In the genomic region with DNA sequence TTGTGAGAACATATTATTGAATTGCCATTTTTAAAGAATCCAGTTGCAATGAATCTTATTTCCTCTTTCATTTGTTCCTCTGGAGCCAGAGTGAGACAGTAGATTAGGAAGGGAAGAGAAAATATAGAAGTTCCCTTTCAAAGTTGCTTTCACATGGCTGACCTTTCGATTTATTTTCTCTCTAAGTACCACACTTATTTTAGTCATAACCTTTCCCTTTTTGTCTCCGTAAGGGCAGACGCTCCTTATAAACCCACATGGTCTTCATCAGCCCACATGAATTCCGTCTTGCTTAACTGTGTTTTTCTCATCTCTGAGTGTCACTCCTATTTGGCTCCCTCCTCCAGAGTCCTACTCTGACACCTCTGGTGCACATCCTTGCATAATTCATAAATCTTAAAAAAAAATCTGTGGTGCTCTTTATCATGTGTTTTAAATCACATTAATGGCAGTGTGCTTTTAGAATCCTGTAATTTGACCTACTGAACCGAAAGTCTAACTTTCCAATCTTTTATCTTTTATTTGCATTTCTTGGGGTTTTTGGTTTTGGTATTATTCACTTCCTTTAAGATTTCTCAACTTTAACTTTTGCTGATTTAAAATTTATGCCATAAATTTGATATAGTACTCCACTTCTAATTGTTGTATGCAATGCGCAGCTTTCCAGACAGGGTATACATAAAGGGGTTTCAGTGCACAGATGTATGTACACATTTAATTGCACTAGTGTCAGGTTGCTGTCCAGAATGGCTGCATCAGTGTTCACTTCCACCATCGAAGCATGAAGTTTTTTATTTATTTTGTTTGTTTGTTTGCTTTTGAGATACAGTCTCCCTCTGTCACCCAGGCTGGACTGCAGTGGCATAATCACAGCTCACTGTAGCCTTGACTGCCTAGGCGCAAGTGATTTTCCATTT, we compare ENCODE assay signal across 9 cellular contexts. TPM values are rescaled to one million over a fixed set of nuclear protein-coding genes. Genes with fewer than 3 reads are reported as not detected.
A peak's percentile ranks its signal among the peaks of the same experiment; 100 is the strongest.
DNase-seq lines count a peak whose midpoint lies in the region; ATAC-seq and TF ChIP-seq lines count a peak whose summit lies in the region.
"Had no signal": no experiment of that assay in that cellular context is flagged by ENCODE, and none has a peak within 500 bp of the region (broad histone marks: within the 10 kb centered on the region; RNA-seq: fewer than 3 reads in every experiment).

No MANE protein-coding gene starts in this region.

- H3K9me3 ChIP-seq in DOHH2 (ENCODE audit: control insufficient read depth, insufficient read depth, low read length) = peaks cover 6% of the 10 kb centered on the region
- no peaks in the 10 kb centered on the region for H3K9me3 ChIP-seq in OCI-LY7 (ENCODE audit: low read length)

- H3K9me2 ChIP-seq in DOHH2 (replicated peaks; ENCODE audit: control insufficient read depth, low read length) (no peaks in the 10 kb centered on the region), OCI-LY7 (ENCODE audit: insufficient read depth, low read length) (no peaks in the 10 kb centered on the region)

- no peak for DNase-seq in OCI-LY7 (ENCODE audit: low spot score)
- DNase-seq in fibroblast of the aortic adventitia (ENCODE audit: low read depth) = peak; percentile 26
- no peak for DNase-seq in lower leg skin (ENCODE audit: low spot score in 2 of 2)
- DNase-seq in NCI-H2107 (lab: John Stamatoyannopoulos, UW) = no peak
- no peak for DNase-seq in NCI-H524 treated with DMSO at 0.1 percent for 48 hours (lab: John Stamatoyannopoulos, UW)
- DNase-seq: T-helper 9 cell had no signal

- H3K79me2 ChIP-seq in DOHH2 (ENCODE audit: control insufficient read depth, low read length) (peaks cover 9% of the 10 kb centered on the region), OCI-LY7 (ENCODE audit: insufficient read depth, low read depth, low read length) (no peaks in the 10 kb centered on the region)

- POLR2A ChIA-PET in OCI-LY7 (lab: Charles Lee) = interaction anchor here (0.6 to 1.3 kb wide), 4 partner anchors 83 to 190 kb away, joined by 3 to 6 read pairs (median 4); no protein-coding TSS in a partner anchor

- CTCF ChIA-PET in OCI-LY7 (lab: Charles Lee; ENCODE audit: unreplicated experiment) = no interaction called here

- intact Hi-C loops in OCI-LY7 (cut with micrococcal nuclease; ENCODE audit: unreplicated experiment) (no loop called here), lower leg skin (cut with DNase I; ENCODE audit: low total_unique reads) (no loop called here)

- ATAC-seq in GM21529 (IDR thresholded peaks at IDR 0.05; ENCODE audit: unreplicated experiment) = peak; percentile 45
- ATAC-seq in HG03045 (IDR thresholded peaks at IDR 0.05; ENCODE audit: unreplicated experiment) = no peak

- no peak for TF ChIP-seq POLR2A in lower leg skin (IDR thresholded peaks at IDR 0.05)

- H3F3A ChIP-seq in DOHH2 (ENCODE audit: control insufficient read depth, insufficient read depth) = peaks cover 43% of the 10 kb centered on the region

- 60 to 65% methylated on average over 8 of the region's 8 CpGs for WGBS in lower leg skin, 2 donors

- H4K20me1 ChIP-seq in DOHH2 (ENCODE audit: control insufficient read depth, insufficient read depth, low read depth, low read length) = no peaks in the 10 kb centered on the region
- H4K20me1 ChIP-seq in OCI-LY7 (ENCODE audit: insufficient read depth, low read length) = no peaks in the 10 kb centered on the region

- peak overlapping the region; percentile 78 for H3K4me2 ChIP-seq in DOHH2 (ENCODE audit: low read length)
- peak overlapping the region; percentile 61 for H3K4me2 ChIP-seq in OCI-LY7 (ENCODE audit: low read length)

- peak overlapping the region; percentile 99 for H3K27ac ChIP-seq in DOHH2 (ENCODE audit: low read depth, low read length)
- H3K27ac ChIP-seq in OCI-LY7 (ENCODE audit: low read depth, low read length, poor library complexity, severe bottlenecking) = no peak overlapping the region

- H3K4me1 ChIP-seq in DOHH2 (ENCODE audit: control insufficient read depth, low read length) (peaks cover 59% of the 10 kb centered on the region), OCI-LY7 (ENCODE audit: insufficient read depth, low read length, poor library complexity, severe bottlenecking) (peaks cover 47% of the 10 kb centered on the region)

- peak overlapping the region; percentile 54 for H2AFZ ChIP-seq in OCI-LY7 (ENCODE audit: low read length)

- TF ChIP-seq CTCF in DOHH2 (IDR thresholded peaks at IDR 0.05; ENCODE audit: low read depth, low read length, poor library complexity, severe bottlenecking) (no peak), OCI-LY7 (conservative IDR thresholded peaks at IDR 0.05; ENCODE audit: low read length) (no peak), fibroblast of the aortic adventitia (IDR thresholded peaks at IDR 0.05; ENCODE audit: insufficient read depth, low read length) (no peak), lower leg skin (IDR thresholded peaks at IDR 0.05) (no peak)

- BruUV-seq in OCI-LY7 (replicated peaks; lab: Mats Ljungman, UMichigan) = no TSS peak

- H3K4me3 ChIP-seq in DOHH2 (ENCODE audit: low read length) (peak overlapping the region; percentile 65), OCI-LY7 (ENCODE audit: low read depth, low read length, poor library complexity, severe bottlenecking) (peak overlapping the region; percentile 16), fibroblast of the aortic adventitia (ENCODE audit: low read depth, low read length) (no peak overlapping the region), lower leg skin (ENCODE audit: low read depth, poor library complexity, severe bottlenecking) (no peak overlapping the region)

- no peaks in the 10 kb centered on the region for H3K27me3 ChIP-seq in DOHH2 (ENCODE audit: control insufficient read depth, low read length)

- H3K36me3 ChIP-seq in DOHH2 (ENCODE audit: control insufficient read depth, low read length) (peaks cover 8% of the 10 kb centered on the region), OCI-LY7 (ENCODE audit: insufficient read depth, low read length) (no peaks in the 10 kb centered on the region)

RNA-seq across cellular contexts. Expression of a gene that starts 38.6 kb away (rescaled TPM):
- total RNA-seq in OCI-LY7 (2014; rRNA removed; shearing (Covaris generic)) = 0.13 and 0.38 TPM in 2 replicates
- total RNA-seq in OCI-LY7 (2022) (0.87 and 1.1 TPM in 2 replicates), fibroblast of the aortic adventitia (ENCODE audit: low replicate concordance) (2.0 and 2.4 TPM in 2 replicates), lower leg skin (1 to 10 TPM in 3 of 4 donors, under 1 TPM in 1; 0.30 to 2.1 (median 1.1) TPM)

Comparison
In these comparisons a context has a peak if more than half of its experiments do, and no peak if none do; other contexts are left out.
1. H3K4me3 ChIP-seq: peak in DOHH2 (single experiment) and OCI-LY7 (single experiment); none in fibroblast of the aortic adventitia (single experiment) and lower leg skin (single experiment).